8 cellular contexts compared by ENCODE assay signal in the genomic region with DNA sequence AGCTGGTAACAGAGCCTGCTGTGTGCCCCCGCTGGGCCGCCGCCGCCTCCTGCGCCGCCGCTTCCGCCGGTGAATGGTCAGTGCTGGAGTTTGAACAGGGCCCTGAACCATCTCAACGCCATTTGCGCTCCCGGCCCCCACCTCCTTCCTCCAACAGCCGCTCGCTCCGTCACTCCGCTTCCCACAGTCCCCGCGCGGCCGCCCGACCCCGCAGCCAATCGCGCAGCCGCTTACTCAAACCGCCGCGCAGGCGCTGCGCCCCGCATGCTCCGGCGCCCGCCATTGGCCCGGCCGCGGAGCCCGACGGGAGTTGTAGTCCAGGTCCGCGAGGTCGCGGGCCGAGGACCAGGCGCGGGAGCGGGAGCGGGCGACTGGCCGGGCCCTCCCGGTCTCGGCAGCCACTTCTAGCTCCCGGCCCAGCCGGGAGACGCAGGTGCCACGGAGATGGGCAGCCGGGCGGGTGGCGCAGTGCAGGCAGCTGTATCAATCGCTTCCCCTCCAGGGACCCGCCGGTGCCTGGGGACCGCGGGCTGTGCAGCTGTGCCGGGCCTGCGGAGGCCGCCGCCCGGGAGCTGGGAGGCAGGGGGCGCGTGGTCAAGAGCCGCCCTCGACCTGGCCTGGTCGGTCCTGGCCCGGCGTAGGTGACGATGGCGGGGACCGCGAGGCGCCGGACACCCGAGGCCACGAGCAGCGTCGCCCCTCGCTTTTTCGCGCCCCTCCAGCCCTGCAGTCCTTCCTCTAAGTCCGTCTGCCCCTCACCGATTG. TPM values are rescaled to one million over a fixed set of nuclear protein-coding genes. Genes with fewer than 3 reads are reported as not detected.
DNase-seq lines count a peak whose midpoint lies in the region; ATAC-seq and TF ChIP-seq lines count a peak whose summit lies in the region.

TSS of gene WAPL (minus strand) at position 173 of the 765 bp plus-strand sequence. CDS start 3,723 bp downstream, outside the sequence.

- under 1% methylated on average over 18 of the region's 91 CpGs for WGBS in suprapubic skin

- no peak for TF ChIP-seq EP300 in suprapubic skin (IDR thresholded peaks at IDR 0.05)

- H3K36me3 ChIP-seq in suprapubic skin, result peaks cover 7% of the 10 kb centered on the region

- H3K27ac ChIP-seq in suprapubic skin, result peak within 1 kb of the TSS; percentile 99

- no peaks in the 10 kb centered on the region for H3K27me3 ChIP-seq in suprapubic skin

- H3K27ac Mint-ChIP-seq in activated naive CD4-positive, alpha-beta T cell treated with anti-CD3 and anti-CD28 coated beads, Interleukin-2, amount 50 U/mL, for 72 hours, result peak within 1 kb of the TSS; percentile 92 to 99

- peaks cover 64% of the 10 kb centered on the region for H3K4me1 ChIP-seq in suprapubic skin

- H3K4me3 ChIP-seq in suprapubic skin, result peak within 1 kb of the TSS; percentile 99

- H3K9me3 Mint-ChIP-seq in activated naive CD4-positive, alpha-beta T cell treated with anti-CD3 and anti-CD28 coated beads, Interleukin-2, amount 50 U/mL, for 72 hours, result no peaks in the 10 kb centered on the region

- peaks cover 17 to 36% of the 10 kb centered on the region in 2 donors for H3K36me3 Mint-ChIP-seq in activated naive CD4-positive, alpha-beta T cell treated with anti-CD3 and anti-CD28 coated beads, Interleukin-2, amount 50 U/mL, for 72 hours

- no peaks in the 10 kb centered on the region for H3K9me3 ChIP-seq in suprapubic skin

- peak; percentile 13 for TF ChIP-seq CTCF in GM10266 (IDR thresholded peaks at IDR 0.05; ENCODE audit: control insufficient read depth, insufficient read depth, low read depth, missing control alignments)
- no peak for TF ChIP-seq CTCF in suprapubic skin (IDR thresholded peaks at IDR 0.05)

- DNase-seq in GM10266 (ENCODE audit: extremely low spot score) (peak; percentile 99), NCI-H1092 (lab: John Stamatoyannopoulos, UW) (peak; percentile 83), SKM-1 (lab: John Stamatoyannopoulos, UW; ENCODE audit: unreplicated experiment) (peak; percentile 92), glomerular endothelial cell (ENCODE audit: extremely low read depth, low read depth, low spot score) (peak; percentile 20), occipital lobe (lab: John Stamatoyannopoulos, UW) (peak; percentile 94), suprapubic skin (ENCODE audit: low spot score in 2 of 2) (peak; percentile 95 to 98)
- DNase-seq in activated naive CD4-positive, alpha-beta T cell treated with anti-CD3 and anti-CD28 coated beads, Interleukin-2, amount 50 U/mL, for 72 hours (ENCODE audit: low spot score in 2 of 2), result peak; percentile 95 to 97

- peak; percentile 13 to 77 for TF ChIP-seq POLR2A in suprapubic skin (IDR thresholded peaks at IDR 0.05)

- ATAC-seq in HG02610 (IDR thresholded peaks at IDR 0.05; ENCODE audit: unreplicated experiment), result peak; percentile 95
- ATAC-seq in activated naive CD4-positive, alpha-beta T cell treated with anti-CD3 and anti-CD28 coated beads, Interleukin-2, amount 50 U/mL, for 72 hours, result peak; percentile 95 to 97

RNA-seq across cellular contexts. Expression of gene WAPL, which starts in this region (rescaled TPM):
- total RNA-seq in activated naive CD4-positive, alpha-beta T cell treated with anti-CD3 and anti-CD28 coated beads, Interleukin-2, amount 50 U/mL, for 72 hours, result 10 to 100 TPM; 46.0 to 46.5 TPM
- total RNA-seq in glomerular endothelial cell, result 22.2 and 29.1 TPM in 2 replicates
- 80.3 TPM for total RNA-seq in occipital lobe
- total RNA-seq in suprapubic skin, result 10 to 100 TPM; 35.4 to 52.0 (median 43.6) TPM

Comparison
In these comparisons a context has a peak if more than half of its experiments do, and no peak if none do; other contexts are left out.
1. Peak in every context shown above with its lines: DNase-seq, ATAC-seq, H3K4me3 ChIP-seq and H3K27ac ChIP-seq.
2. DNase-seq: peak in every context shown above with its lines; median percentile 99 in GM10266; 96 in suprapubic skin; 96 in activated naive CD4-positive, alpha-beta T cell treated with anti-CD3 and anti-CD28 coated beads, Interleukin-2, amount 50 U/mL, for 72 hours; 94 in occipital lobe; 92 in SKM-1; 83 in NCI-H1092; 20 in glomerular endothelial cell.